In the genomic region with DNA sequence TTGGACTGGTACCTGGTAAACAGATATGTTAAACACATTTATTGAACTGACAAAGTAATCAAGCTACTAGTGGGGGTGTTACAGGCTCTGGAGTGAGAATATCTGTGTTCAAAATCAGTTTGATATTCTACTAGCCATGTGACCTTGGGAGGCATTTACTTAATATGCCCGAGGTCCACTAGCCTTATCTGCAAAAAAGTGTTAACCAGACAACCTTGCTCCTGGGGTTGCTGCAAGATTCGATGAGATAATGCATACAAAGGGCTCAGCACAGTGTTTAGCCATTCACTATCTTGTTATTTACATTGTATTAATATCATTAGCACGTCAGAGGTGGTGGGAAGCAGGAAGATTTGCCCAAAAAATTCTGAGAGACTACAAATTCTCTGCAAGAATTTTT, we compare ENCODE assay signal across 1 cellular context.
TF ChIP-seq lines count a peak whose summit lies in the region.

No MANE protein-coding gene starts in this region.

TF ChIP-seq in HepG2, 621 proteins besides CTCF, POLR2A, EP300 and RAD21 (continued from another document and continues in another):
- TF ChIP-seq, protein P1, sequence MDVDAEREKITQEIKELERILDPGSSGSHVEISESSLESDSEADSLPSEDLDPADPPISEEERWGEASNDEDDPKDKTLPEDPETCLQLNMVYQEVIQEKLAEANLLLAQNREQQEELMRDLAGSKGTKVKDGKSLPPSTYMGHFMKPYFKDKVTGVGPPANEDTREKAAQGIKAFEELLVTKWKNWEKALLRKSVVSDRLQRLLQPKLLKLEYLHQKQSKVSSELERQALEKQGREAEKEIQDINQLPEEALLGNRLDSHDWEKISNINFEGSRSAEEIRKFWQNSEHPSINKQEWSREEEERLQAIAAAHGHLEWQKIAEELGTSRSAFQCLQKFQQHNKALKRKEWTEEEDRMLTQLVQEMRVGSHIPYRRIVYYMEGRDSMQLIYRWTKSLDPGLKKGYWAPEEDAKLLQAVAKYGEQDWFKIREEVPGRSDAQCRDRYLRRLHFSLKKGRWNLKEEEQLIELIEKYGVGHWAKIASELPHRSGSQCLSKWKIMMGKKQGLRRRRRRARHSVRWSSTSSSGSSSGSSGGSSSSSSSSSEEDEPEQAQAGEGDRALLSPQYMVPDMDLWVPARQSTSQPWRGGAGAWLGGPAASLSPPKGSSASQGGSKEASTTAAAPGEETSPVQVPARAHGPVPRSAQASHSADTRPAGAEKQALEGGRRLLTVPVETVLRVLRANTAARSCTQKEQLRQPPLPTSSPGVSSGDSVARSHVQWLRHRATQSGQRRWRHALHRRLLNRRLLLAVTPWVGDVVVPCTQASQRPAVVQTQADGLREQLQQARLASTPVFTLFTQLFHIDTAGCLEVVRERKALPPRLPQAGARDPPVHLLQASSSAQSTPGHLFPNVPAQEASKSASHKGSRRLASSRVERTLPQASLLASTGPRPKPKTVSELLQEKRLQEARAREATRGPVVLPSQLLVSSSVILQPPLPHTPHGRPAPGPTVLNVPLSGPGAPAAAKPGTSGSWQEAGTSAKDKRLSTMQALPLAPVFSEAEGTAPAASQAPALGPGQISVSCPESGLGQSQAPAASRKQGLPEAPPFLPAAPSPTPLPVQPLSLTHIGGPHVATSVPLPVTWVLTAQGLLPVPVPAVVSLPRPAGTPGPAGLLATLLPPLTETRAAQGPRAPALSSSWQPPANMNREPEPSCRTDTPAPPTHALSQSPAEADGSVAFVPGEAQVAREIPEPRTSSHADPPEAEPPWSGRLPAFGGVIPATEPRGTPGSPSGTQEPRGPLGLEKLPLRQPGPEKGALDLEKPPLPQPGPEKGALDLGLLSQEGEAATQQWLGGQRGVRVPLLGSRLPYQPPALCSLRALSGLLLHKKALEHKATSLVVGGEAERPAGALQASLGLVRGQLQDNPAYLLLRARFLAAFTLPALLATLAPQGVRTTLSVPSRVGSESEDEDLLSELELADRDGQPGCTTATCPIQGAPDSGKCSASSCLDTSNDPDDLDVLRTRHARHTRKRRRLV (CRISPR knock-in tag; IDR thresholded peaks at IDR 0.05) = no peak
- TF ChIP-seq CEBPG (CRISPR knock-in tag; IDR thresholded peaks at IDR 0.05) (0 out of 2 replicates have a peak, but pooled peaks have one; percentile 17), MYC (CRISPR knock-in tag; IDR thresholded peaks at IDR 0.05; ENCODE audit: borderline replicate concordance) (no peak), ARNT (IDR thresholded peaks at IDR 0.05) (no peak), CCDC6 (CRISPR knock-in tag; IDR thresholded peaks at IDR 0.05) (no peak), PAX8 (CRISPR knock-in tag; IDR thresholded peaks at IDR 0.05; ENCODE audit: borderline replicate concordance) (no peak), ZNF607 (CRISPR knock-in tag; IDR thresholded peaks at IDR 0.05; ENCODE audit: borderline replicate concordance) (no peak), SRF (IDR thresholded peaks at IDR 0.05; ENCODE audit: low read depth, low read length) (no peak), KLF12 (CRISPR knock-in tag; IDR thresholded peaks at IDR 0.05; ENCODE audit: borderline replicate concordance) (no peak), FOSL1 (CRISPR knock-in tag; IDR thresholded peaks at IDR 0.05; ENCODE audit: borderline replicate concordance) (no peak), GATA4 (IDR thresholded peaks at IDR 0.05; ENCODE audit: borderline replicate concordance, low read depth) (0 out of 2 replicates have a peak, but pooled peaks have one; percentile 26), ZNF33B (CRISPR knock-in tag; IDR thresholded peaks at IDR 0.05) (no peak), HNF4A (CRISPR knock-in tag; IDR thresholded peaks at IDR 0.05) (peak; percentile 55; the same call in 1 of the 2 replicates), KLF16 (CRISPR knock-in tag; IDR thresholded peaks at IDR 0.05) (no peak), SP5 (CRISPR knock-in tag; IDR thresholded peaks at IDR 0.05; ENCODE audit: borderline replicate concordance, low read depth) (no peak), RXRB (CRISPR knock-in tag; IDR thresholded peaks at IDR 0.05; ENCODE audit: borderline replicate concordance) (no peak), SOX6 (IDR thresholded peaks at IDR 0.05) (no peak), SOX6 (CRISPR knock-in tag; IDR thresholded peaks at IDR 0.05) (peak; percentile 35; the same call in 1 of the 2 replicates), U2AF1 (optimal IDR thresholded peaks at IDR 0.05; ENCODE audit: low read depth, low read length) (no peak), HHEX (CRISPR knock-in tag; IDR thresholded peaks at IDR 0.05) (no peak), MEF2D (CRISPR knock-in tag; IDR thresholded peaks at IDR 0.05) (no peak), STAG1 (CRISPR knock-in tag; IDR thresholded peaks at IDR 0.05) (no peak), YY1 (IDR thresholded peaks at IDR 0.05; ENCODE audit: insufficient read depth, insufficient replicate concordance, low read depth, low read length) (no peak), SP140L (CRISPR knock-in tag; IDR thresholded peaks at IDR 0.05; ENCODE audit: borderline replicate concordance) (no peak), HNRNPH1 (optimal IDR thresholded peaks at IDR 0.05; ENCODE audit: low read depth, low read length) (no peak), POGZ (CRISPR knock-in tag; IDR thresholded peaks at IDR 0.05) (no peak), ZSCAN20 (CRISPR knock-in tag; IDR thresholded peaks at IDR 0.05; ENCODE audit: borderline replicate concordance) (no peak), FLYWCH1 (CRISPR knock-in tag; IDR thresholded peaks at IDR 0.05) (no peak), HDAC1 (CRISPR knock-in tag; IDR thresholded peaks at IDR 0.05) (0 out of 2 replicates have a peak, but pooled peaks have one; percentile 12), NR2F2 (IDR thresholded peaks at IDR 0.05; ENCODE audit: borderline replicate concordance, low read depth) (no peak), ZMYM4 (CRISPR knock-in tag; IDR thresholded peaks at IDR 0.05) (peak; percentile 40; the same call in 1 of the 2 replicates), NRL (CRISPR knock-in tag; IDR thresholded peaks at IDR 0.05; ENCODE audit: borderline replicate concordance) (no peak), ZNF3 (CRISPR knock-in tag; IDR thresholded peaks at IDR 0.05) (no peak), ZFP36L2 (CRISPR knock-in tag; IDR thresholded peaks at IDR 0.05) (no peak), SALL1 (CRISPR knock-in tag; IDR thresholded peaks at IDR 0.05) (peak; percentile 12; the same call in 1 of the 2 replicates), ZNF331 (CRISPR knock-in tag; IDR thresholded peaks at IDR 0.05) (no peak), PHB2 (IDR thresholded peaks at IDR 0.05; ENCODE audit: partially characterized antibody) (no peak)
- TF ChIP-seq, protein P2, sequence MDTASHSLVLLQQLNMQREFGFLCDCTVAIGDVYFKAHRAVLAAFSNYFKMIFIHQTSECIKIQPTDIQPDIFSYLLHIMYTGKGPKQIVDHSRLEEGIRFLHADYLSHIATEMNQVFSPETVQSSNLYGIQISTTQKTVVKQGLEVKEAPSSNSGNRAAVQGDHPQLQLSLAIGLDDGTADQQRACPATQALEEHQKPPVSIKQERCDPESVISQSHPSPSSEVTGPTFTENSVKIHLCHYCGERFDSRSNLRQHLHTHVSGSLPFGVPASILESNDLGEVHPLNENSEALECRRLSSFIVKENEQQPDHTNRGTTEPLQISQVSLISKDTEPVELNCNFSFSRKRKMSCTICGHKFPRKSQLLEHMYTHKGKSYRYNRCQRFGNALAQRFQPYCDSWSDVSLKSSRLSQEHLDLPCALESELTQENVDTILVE (CRISPR knock-in tag; IDR thresholded peaks at IDR 0.05) = no peak
- TF ChIP-seq, protein P3, sequence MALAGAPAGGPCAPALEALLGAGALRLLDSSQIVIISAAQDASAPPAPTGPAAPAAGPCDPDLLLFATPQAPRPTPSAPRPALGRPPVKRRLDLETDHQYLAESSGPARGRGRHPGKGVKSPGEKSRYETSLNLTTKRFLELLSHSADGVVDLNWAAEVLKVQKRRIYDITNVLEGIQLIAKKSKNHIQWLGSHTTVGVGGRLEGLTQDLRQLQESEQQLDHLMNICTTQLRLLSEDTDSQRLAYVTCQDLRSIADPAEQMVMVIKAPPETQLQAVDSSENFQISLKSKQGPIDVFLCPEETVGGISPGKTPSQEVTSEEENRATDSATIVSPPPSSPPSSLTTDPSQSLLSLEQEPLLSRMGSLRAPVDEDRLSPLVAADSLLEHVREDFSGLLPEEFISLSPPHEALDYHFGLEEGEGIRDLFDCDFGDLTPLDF (CRISPR knock-in tag; IDR thresholded peaks at IDR 0.05) = no peak
- TF ChIP-seq, protein P4, sequence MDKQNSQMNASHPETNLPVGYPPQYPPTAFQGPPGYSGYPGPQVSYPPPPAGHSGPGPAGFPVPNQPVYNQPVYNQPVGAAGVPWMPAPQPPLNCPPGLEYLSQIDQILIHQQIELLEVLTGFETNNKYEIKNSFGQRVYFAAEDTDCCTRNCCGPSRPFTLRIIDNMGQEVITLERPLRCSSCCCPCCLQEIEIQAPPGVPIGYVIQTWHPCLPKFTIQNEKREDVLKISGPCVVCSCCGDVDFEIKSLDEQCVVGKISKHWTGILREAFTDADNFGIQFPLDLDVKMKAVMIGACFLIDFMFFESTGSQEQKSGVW (CRISPR knock-in tag; IDR thresholded peaks at IDR 0.05; ENCODE audit: borderline replicate concordance) = no peak
- TF ChIP-seq, protein P5, sequence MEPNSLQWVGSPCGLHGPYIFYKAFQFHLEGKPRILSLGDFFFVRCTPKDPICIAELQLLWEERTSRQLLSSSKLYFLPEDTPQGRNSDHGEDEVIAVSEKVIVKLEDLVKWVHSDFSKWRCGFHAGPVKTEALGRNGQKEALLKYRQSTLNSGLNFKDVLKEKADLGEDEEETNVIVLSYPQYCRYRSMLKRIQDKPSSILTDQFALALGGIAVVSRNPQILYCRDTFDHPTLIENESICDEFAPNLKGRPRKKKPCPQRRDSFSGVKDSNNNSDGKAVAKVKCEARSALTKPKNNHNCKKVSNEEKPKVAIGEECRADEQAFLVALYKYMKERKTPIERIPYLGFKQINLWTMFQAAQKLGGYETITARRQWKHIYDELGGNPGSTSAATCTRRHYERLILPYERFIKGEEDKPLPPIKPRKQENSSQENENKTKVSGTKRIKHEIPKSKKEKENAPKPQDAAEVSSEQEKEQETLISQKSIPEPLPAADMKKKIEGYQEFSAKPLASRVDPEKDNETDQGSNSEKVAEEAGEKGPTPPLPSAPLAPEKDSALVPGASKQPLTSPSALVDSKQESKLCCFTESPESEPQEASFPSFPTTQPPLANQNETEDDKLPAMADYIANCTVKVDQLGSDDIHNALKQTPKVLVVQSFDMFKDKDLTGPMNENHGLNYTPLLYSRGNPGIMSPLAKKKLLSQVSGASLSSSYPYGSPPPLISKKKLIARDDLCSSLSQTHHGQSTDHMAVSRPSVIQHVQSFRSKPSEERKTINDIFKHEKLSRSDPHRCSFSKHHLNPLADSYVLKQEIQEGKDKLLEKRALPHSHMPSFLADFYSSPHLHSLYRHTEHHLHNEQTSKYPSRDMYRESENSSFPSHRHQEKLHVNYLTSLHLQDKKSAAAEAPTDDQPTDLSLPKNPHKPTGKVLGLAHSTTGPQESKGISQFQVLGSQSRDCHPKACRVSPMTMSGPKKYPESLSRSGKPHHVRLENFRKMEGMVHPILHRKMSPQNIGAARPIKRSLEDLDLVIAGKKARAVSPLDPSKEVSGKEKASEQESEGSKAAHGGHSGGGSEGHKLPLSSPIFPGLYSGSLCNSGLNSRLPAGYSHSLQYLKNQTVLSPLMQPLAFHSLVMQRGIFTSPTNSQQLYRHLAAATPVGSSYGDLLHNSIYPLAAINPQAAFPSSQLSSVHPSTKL (CRISPR knock-in tag; IDR thresholded peaks at IDR 0.05) = peak; percentile 28; the same call in 1 of the 2 replicates
- TF ChIP-seq, protein P6, sequence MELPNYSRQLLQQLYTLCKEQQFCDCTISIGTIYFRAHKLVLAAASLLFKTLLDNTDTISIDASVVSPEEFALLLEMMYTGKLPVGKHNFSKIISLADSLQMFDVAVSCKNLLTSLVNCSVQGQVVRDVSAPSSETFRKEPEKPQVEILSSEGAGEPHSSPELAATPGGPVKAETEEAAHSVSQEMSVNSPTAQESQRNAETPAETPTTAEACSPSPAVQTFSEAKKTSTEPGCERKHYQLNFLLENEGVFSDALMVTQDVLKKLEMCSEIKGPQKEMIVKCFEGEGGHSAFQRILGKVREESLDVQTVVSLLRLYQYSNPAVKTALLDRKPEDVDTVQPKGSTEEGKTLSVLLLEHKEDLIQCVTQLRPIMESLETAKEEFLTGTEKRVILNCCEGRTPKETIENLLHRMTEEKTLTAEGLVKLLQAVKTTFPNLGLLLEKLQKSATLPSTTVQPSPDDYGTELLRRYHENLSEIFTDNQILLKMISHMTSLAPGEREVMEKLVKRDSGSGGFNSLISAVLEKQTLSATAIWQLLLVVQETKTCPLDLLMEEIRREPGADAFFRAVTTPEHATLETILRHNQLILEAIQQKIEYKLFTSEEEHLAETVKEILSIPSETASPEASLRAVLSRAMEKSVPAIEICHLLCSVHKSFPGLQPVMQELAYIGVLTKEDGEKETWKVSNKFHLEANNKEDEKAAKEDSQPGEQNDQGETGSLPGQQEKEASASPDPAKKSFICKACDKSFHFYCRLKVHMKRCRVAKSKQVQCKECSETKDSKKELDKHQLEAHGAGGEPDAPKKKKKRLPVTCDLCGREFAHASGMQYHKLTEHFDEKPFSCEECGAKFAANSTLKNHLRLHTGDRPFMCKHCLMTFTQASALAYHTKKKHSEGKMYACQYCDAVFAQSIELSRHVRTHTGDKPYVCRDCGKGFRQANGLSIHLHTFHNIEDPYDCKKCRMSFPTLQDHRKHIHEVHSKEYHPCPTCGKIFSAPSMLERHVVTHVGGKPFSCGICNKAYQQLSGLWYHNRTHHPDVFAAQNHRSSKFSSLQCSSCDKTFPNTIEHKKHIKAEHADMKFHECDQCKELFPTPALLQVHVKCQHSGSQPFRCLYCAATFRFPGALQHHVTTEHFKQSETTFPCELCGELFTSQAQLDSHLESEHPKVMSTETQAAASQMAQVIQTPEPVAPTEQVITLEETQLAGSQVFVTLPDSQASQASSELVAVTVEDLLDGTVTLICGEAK (IDR thresholded peaks at IDR 0.05) = no peak
- TF ChIP-seq, protein P6 (CRISPR knock-in tag; IDR thresholded peaks at IDR 0.05) = no peak
